In genomic region chr14:69398053-69398817, GRCh38 we compare ENCODE assay signal across 8 cellular contexts. TPM values are rescaled to one million over a fixed set of nuclear protein-coding genes. Genes with fewer than 3 reads are reported as not detected.
DNase-seq lines count a peak whose midpoint lies in the region; ATAC-seq and TF ChIP-seq lines count a peak whose summit lies in the region.

ERH (minus strand) TSS chr14:69398299; CDS start chr14:69398233, 66 bp downstream.
SLC39A9 (plus strand) TSS chr14:69398692; CDS start chr14:69399370, 678 bp downstream.

- no peaks in the 10 kb centered on the region for H3K27me3 ChIP-seq in adipocyte (replicated peaks; ENCODE audit: control insufficient read depth, insufficient read depth, low read length)
- H3K27me3 ChIP-seq in cardiac muscle cell = no peaks in the 10 kb centered on the region
- H3K27me3 ChIP-seq in parathyroid adenoma (ENCODE audit: control insufficient read depth, insufficient read depth, low read length) = no peaks in the 10 kb centered on the region
- no peaks in the 10 kb centered on the region for H3K27me3 ChIP-seq in tibial nerve

- H3K4me3 ChIP-seq in GM12875 (ENCODE audit: low read depth, low read length) (peak within 1 kb of the TSS; percentile 96), adipocyte (ENCODE audit: low read length) (peak within 1 kb of the TSS; percentile 96), cardiac muscle cell (peak within 1 kb of the TSS; percentile 87), parathyroid adenoma (ENCODE audit: low read depth, low read length) (peak within 1 kb of the TSS; percentile 93), tibial nerve (peak within 1 kb of the TSS; percentile 85 to 91 (median 86))

- DNase-seq in NCI-H1436 (lab: John Stamatoyannopoulos, UW) = peak; percentile 97
- DNase-seq in T follicular helper cell (ENCODE audit: low read depth) = peak; percentile 95
- DNase-seq in adipocyte (ENCODE audit: low read depth) = peak; percentile 99
- DNase-seq in cardiac muscle cell (ENCODE audit: low read depth in 1 of 2, low spot score in 1 of 2) = peak; percentile 97 to 98
- peak; percentile 94 to 96 for DNase-seq in tibial nerve (ENCODE audit: low spot score in 2 of 2)

- H2AFZ ChIP-seq in parathyroid adenoma = peak within 1 kb of the TSS; percentile 78

- H3K9ac ChIP-seq in adipocyte (ENCODE audit: low read length) = peak within 1 kb of the TSS; percentile 94
- peak within 1 kb of the TSS; percentile 79 for H3K9ac ChIP-seq in parathyroid adenoma

- TF ChIP-seq CTCF in GM12875 (IDR thresholded peaks at IDR 0.05; ENCODE audit: borderline replicate concordance, insufficient read depth, low read depth, low read length) (no peak), cardiac muscle cell (IDR thresholded peaks at IDR 0.05; ENCODE audit: low read depth, low read length) (no peak), parathyroid adenoma (IDR thresholded peaks at IDR 0.05) (no peak), tibial nerve (IDR thresholded peaks at IDR 0.05) (peak in 1 of 5 experiments; percentile 38)

- H3K4me1 ChIP-seq in adipocyte (ENCODE audit: control insufficient read depth, insufficient read depth, low read length) (peaks cover 45% of the 10 kb centered on the region), cardiac muscle cell (ENCODE audit: low read depth) (peaks cover 28% of the 10 kb centered on the region), parathyroid adenoma (peaks cover 20% of the 10 kb centered on the region), tibial nerve (peaks cover 0 to 79% (median 31%) of the 10 kb centered on the region in 4 donors)

- peak; percentile 89 to 92 for TF ChIP-seq EP300 in tibial nerve (IDR thresholded peaks at IDR 0.05)

- peak within 1 kb of the TSS; percentile 97 for H3K4me2 ChIP-seq in parathyroid adenoma (ENCODE audit: low read length)

- peak; percentile 90 for ATAC-seq in HG02798 (IDR thresholded peaks at IDR 0.05; ENCODE audit: poor library complexity, unreplicated experiment)

- H3K79me2 ChIP-seq in parathyroid adenoma = peaks cover 51% of the 10 kb centered on the region

- H3K36me3 ChIP-seq in adipocyte (ENCODE audit: control insufficient read depth, insufficient read depth, low read length, severe bottlenecking) = peaks cover 29% of the 10 kb centered on the region
- H3K36me3 ChIP-seq in cardiac muscle cell = peaks cover 29% of the 10 kb centered on the region
- H3K36me3 ChIP-seq in parathyroid adenoma (ENCODE audit: control insufficient read depth, insufficient read depth, low read length) = no peaks in the 10 kb centered on the region
- peaks cover 0 to 28% (median 0%) of the 10 kb centered on the region in 3 donors for H3K36me3 ChIP-seq in tibial nerve

- WGBS in tibial nerve, 2 donors = 1% methylated on average over 44 to 52 of the region's 53 CpGs

- TF ChIP-seq POLR2A in tibial nerve (IDR thresholded peaks at IDR 0.05) = peak in 1 of 2 donors; percentile 33

- H3K27ac ChIP-seq in cardiac muscle cell = peak within 1 kb of the TSS; percentile 96
- H3K27ac ChIP-seq in parathyroid adenoma = peak within 1 kb of the TSS; percentile 90
- peak within 1 kb of the TSS; percentile 89 to 94 (median 91) for H3K27ac ChIP-seq in tibial nerve

- no peaks in the 10 kb centered on the region for H3K9me3 ChIP-seq in adipocyte (ENCODE audit: control insufficient read depth, low read length)
- no peaks in the 10 kb centered on the region for H3K9me3 ChIP-seq in cardiac muscle cell (ENCODE audit: low read depth)
- no peaks in the 10 kb centered on the region for H3K9me3 ChIP-seq in parathyroid adenoma (ENCODE audit: control insufficient read depth, low read length)
- H3K9me3 ChIP-seq in tibial nerve = no peaks in the 10 kb centered on the region

RNA-seq across cellular contexts. Expression of gene ERH, which starts in this region (rescaled TPM):
- total RNA-seq in cardiac muscle cell (97.0 and 117 TPM in 2 replicates), tibial nerve (100 to 1,000 TPM in 1 of 4 donors, 10 to 100 TPM in 3; 59.4 to 113 (median 82.5) TPM)
- 296 TPM in 2 replicates for polyA plus RNA-seq in cardiac muscle cell

RNA-seq across cellular contexts. Expression of gene SLC39A9, which starts in this region (rescaled TPM):
- total RNA-seq in cardiac muscle cell = 36.8 and 38.9 TPM in 2 replicates
- 17.6 and 23.7 TPM in 2 replicates for polyA plus RNA-seq in cardiac muscle cell
- total RNA-seq in tibial nerve = 10 to 100 TPM; 52.2 to 68.4 (median 64.4) TPM

Comparison
In these comparisons a context has a peak if more than half of its experiments do, and no peak if none do; other contexts are left out.
1. Peak in every context shown above with its lines: DNase-seq, ATAC-seq, H3K4me3 ChIP-seq and H3K27ac ChIP-seq.